ENCODE assay signal across 8 cellular contexts in the genomic region with DNA sequence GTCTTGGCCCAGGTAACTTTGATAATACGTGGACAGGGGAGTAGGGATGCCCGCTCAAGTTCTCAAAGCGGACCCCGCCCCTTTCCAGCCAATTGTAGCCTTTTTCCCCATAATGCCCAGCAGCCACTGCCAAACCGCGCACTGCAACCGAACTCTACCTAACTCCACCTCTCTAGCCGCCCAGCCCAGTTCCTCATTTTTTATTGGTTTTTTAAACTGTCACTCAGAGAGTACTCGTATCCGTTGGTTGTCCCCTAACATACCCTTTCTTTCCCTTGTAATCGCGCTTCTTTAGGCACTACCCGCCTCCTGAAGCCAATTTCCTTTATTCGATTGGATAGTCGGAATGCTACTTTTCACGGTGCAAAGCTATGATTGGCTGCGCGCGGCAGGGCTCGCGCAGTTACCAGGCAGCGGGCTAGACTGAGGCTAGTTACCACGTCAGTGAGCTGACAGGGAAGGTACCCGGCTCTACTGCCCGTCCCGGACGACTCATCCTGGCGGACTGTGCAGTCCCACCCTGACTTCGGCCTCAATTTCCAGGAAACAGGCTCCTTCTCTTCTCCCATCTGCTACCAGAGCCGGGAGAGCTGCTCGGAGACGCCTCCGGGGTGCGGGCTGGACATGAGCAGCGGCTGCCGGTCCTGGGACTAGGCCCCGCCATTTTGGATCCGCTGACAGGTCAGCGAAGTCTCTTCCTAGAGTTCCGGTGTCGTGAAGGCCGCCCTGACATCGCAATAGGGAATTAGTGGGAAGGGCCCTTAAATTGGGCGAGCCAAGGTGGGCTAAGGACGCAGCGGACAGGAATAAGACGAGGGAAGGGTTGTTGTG. TPM values are rescaled to one million over a fixed set of nuclear protein-coding genes. Genes with fewer than 3 reads are reported as not detected.
DNase-seq lines count a peak whose midpoint lies in the region; ATAC-seq and TF ChIP-seq lines count a peak whose summit lies in the region.

A gene with protein sequence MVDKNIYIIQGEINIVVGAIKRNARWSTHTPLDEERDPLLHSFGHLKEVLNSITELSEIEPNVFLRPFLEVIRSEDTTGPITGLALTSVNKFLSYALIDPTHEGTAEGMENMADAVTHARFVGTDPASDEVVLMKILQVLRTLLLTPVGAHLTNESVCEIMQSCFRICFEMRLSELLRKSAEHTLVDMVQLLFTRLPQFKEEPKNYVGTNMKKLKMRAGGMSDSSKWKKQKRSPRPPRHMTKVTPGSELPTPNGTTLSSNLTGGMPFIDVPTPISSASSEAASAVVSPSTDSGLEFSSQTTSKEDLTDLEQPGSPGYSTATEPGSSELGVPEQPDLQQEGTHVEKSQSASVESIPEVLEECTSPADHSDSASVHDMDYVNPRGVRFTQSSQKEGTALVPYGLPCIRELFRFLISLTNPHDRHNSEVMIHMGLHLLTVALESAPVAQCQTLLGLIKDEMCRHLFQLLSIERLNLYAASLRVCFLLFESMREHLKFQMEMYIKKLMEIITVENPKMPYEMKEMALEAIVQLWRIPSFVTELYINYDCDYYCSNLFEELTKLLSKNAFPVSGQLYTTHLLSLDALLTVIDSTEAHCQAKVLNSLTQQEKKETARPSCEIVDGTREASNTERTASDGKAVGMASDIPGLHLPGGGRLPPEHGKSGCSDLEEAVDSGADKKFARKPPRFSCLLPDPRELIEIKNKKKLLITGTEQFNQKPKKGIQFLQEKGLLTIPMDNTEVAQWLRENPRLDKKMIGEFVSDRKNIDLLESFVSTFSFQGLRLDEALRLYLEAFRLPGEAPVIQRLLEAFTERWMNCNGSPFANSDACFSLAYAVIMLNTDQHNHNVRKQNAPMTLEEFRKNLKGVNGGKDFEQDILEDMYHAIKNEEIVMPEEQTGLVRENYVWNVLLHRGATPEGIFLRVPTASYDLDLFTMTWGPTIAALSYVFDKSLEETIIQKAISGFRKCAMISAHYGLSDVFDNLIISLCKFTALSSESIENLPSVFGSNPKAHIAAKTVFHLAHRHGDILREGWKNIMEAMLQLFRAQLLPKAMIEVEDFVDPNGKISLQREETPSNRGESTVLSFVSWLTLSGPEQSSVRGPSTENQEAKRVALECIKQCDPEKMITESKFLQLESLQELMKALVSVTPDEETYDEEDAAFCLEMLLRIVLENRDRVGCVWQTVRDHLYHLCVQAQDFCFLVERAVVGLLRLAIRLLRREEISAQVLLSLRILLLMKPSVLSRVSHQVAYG (N-terminal part only) (plus strand): TSS at position 432 of the 831 bp plus-strand sequence. CDS start 13,407 bp downstream, outside the sequence.

- CTCF ChIA-PET in SK-N-SH (lab: Yijun Ruan, JAX): interaction anchor here (0.5 to 3.4 kb wide), 6 partner anchors 14 to 148 kb away, joined by 3 to 28 read pairs (median 3); no protein-coding TSS in a partner anchor

- peak within 1 kb of the TSS; percentile 86 to 94 for H3K4me3 ChIP-seq in SK-N-SH (ENCODE audit: low read depth in 2 of 2, low read length in 1 of 2)
- H3K4me3 ChIP-seq in gastroesophageal sphincter: peak within 1 kb of the TSS; percentile 80 to 90
- H3K4me3 ChIP-seq in neutrophil (ENCODE audit: low read depth in 1 of 2, low read length in 1 of 2): peak within 1 kb of the TSS; percentile 89 to 93

- TF ChIP-seq CTCF in SK-N-SH (IDR thresholded peaks at IDR 0.05): no peak
- no peak for TF ChIP-seq CTCF in gastroesophageal sphincter (IDR thresholded peaks at IDR 0.05)
- peak; percentile 41 for TF ChIP-seq CTCF in neutrophil (IDR thresholded peaks at IDR 0.05)

- TF ChIP-seq POLR2A in gastroesophageal sphincter (IDR thresholded peaks at IDR 0.05): peak; percentile 89 to 92

- DNase-seq in GM04504 (ENCODE audit: low read depth): peak; percentile 99
- peak; percentile 99 for DNase-seq in NCI-H1048 (lab: John Stamatoyannopoulos, UW)
- DNase-seq in SK-N-SH: peak; percentile 94
- peak; percentile 86 for DNase-seq in activated naive CD4-positive, alpha-beta T cell treated with anti-CD3 and anti-CD28 coated beads, Interleukin-2, amount 50 U/mL, for 16 hours
- peak; percentile 80 to 99 (median 94) for DNase-seq in substantia nigra (lab: John Stamatoyannopoulos, UW)

- peaks cover 48% of the 10 kb centered on the region for H3K79me2 ChIP-seq in SK-N-SH (ENCODE audit: insufficient read depth)

- H3K27me3 ChIP-seq in SK-N-SH (ENCODE audit: insufficient read depth): peaks cover 2% of the 10 kb centered on the region; the same call in 1 of the 2 replicates
- peaks cover 6% of the 10 kb centered on the region for H3K27me3 ChIP-seq in gastroesophageal sphincter
- H3K27me3 ChIP-seq in neutrophil: peaks cover 32% of the 10 kb centered on the region

- under 1% methylated on average over 46 of the region's 47 CpGs for WGBS in SK-N-SH (ENCODE audit: low lambda C conversion rate)
- WGBS in gastroesophageal sphincter (ENCODE audit: low coverage in 1 of 2), 2 donors: 0 to 1% methylated on average over 18 to 35 of the region's 47 CpGs

- ATAC-seq in HG02571 (IDR thresholded peaks at IDR 0.05; ENCODE audit: unreplicated experiment) (peak; percentile 89), gastroesophageal sphincter (peak; percentile 96)

- H4K20me1 ChIP-seq in SK-N-SH (ENCODE audit: insufficient read depth): peaks cover 21% of the 10 kb centered on the region

- H3K4me2 ChIP-seq in SK-N-SH: peak within 1 kb of the TSS; percentile 87

- H3K9me2 ChIP-seq in SK-N-SH: no peaks in the 10 kb centered on the region

- peak within 1 kb of the TSS; percentile 73 to 87; a peak in 3 of 4 replicates for H3K27ac ChIP-seq in SK-N-SH (ENCODE audit: low read depth in 2 of 2, low read length in 1 of 2)
- H3K27ac ChIP-seq in gastroesophageal sphincter: peak within 1 kb of the TSS; percentile 78 to 95 (median 90)
- H3K27ac ChIP-seq in neutrophil: peak within 1 kb of the TSS; percentile 90
- peak within 1 kb of the TSS; percentile 86 for H3K27ac ChIP-seq in substantia nigra (ENCODE audit: low read depth, low read length, poor library complexity, severe bottlenecking)

- no peak for TF ChIP-seq RAD21 in SK-N-SH (IDR thresholded peaks at IDR 0.05; ENCODE audit: low read length)

- H3F3A ChIP-seq in SK-N-SH (replicated peaks; ENCODE audit: insufficient read depth): peaks cover 5% of the 10 kb centered on the region

- TF ChIP-seq EP300 in SK-N-SH (IDR thresholded peaks at IDR 0.05; ENCODE audit: borderline replicate concordance in 1 of 2, low read depth in 1 of 2, low read length in 1 of 2) (peak in 1 of 2 experiments; percentile 73; a peak in 1 of 4 replicates), gastroesophageal sphincter (IDR thresholded peaks at IDR 0.05) (no peak)

- H3K36me3 ChIP-seq in SK-N-SH (replicated peaks in 1 of 2; ENCODE audit: control insufficient read depth in 1 of 2, insufficient read depth in 2 of 2, low read length in 1 of 2) (peaks cover 0 to 5% of the 10 kb centered on the region in 2 experiments), gastroesophageal sphincter (no peaks in the 10 kb centered on the region), neutrophil (no peaks in the 10 kb centered on the region)

- peak within 1 kb of the TSS; percentile 57 for H3K9ac ChIP-seq in SK-N-SH

- H3K4me1 ChIP-seq in SK-N-SH (ENCODE audit: control insufficient read depth in 1 of 2, insufficient read depth in 2 of 2, low read depth in 1 of 2, low read length in 1 of 2) (peaks cover 12 to 34% of the 10 kb centered on the region in 2 experiments; a peak in 2 of 4 replicates), gastroesophageal sphincter (peaks cover 9 to 76% (median 24%) of the 10 kb centered on the region in 3 donors), neutrophil (ENCODE audit: control insufficient read depth in 1 of 2, insufficient read depth in 1 of 2, low read depth in 1 of 2, low read length in 1 of 2) (peaks cover 44 to 48% of the 10 kb centered on the region in 2 experiments)

- H3K9me3 ChIP-seq in SK-N-SH: no peaks in the 10 kb centered on the region
- no peaks in the 10 kb centered on the region for H3K9me3 ChIP-seq in gastroesophageal sphincter
- H3K9me3 ChIP-seq in neutrophil: no peaks in the 10 kb centered on the region

- POLR2A ChIA-PET in SK-N-SH (lab: Yijun Ruan, JAX): interaction anchor here (0.6 to 1.6 kb wide), 2 partner anchors 68 to 80 kb away, joined by 4 to 5 read pairs; no protein-coding TSS in a partner anchor

- peak within 1 kb of the TSS; percentile 97 for H2AFZ ChIP-seq in SK-N-SH (ENCODE audit: low read depth)

TF ChIP-seq in SK-N-SH, 30 proteins besides CTCF, POLR2A, EP300 and RAD21 (continues in another document):
- TF ChIP-seq, protein P1, sequence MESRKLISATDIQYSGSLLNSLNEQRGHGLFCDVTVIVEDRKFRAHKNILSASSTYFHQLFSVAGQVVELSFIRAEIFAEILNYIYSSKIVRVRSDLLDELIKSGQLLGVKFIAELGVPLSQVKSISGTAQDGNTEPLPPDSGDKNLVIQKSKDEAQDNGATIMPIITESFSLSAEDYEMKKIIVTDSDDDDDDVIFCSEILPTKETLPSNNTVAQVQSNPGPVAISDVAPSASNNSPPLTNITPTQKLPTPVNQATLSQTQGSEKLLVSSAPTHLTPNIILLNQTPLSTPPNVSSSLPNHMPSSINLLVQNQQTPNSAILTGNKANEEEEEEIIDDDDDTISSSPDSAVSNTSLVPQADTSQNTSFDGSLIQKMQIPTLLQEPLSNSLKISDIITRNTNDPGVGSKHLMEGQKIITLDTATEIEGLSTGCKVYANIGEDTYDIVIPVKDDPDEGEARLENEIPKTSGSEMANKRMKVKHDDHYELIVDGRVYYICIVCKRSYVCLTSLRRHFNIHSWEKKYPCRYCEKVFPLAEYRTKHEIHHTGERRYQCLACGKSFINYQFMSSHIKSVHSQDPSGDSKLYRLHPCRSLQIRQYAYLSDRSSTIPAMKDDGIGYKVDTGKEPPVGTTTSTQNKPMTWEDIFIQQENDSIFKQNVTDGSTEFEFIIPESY (IDR thresholded peaks at IDR 0.05; ENCODE audit: borderline replicate concordance, low read depth): peak; percentile 76; the same call in 1 of the 2 replicates
- TF ChIP-seq GATA2 (CRISPR knock-in tag; IDR thresholded peaks at IDR 0.05): no peak
- TF ChIP-seq, protein P2, sequence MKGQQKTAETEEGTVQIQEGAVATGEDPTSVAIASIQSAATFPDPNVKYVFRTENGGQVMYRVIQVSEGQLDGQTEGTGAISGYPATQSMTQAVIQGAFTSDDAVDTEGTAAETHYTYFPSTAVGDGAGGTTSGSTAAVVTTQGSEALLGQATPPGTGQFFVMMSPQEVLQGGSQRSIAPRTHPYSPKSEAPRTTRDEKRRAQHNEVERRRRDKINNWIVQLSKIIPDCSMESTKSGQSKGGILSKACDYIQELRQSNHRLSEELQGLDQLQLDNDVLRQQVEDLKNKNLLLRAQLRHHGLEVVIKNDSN (IDR thresholded peaks at IDR 0.05; ENCODE audit: borderline replicate concordance, low read depth): no peak
- TF ChIP-seq POLR2AphosphoS5 (IDR thresholded peaks at IDR 0.05; ENCODE audit: low read depth, low read length): peak; percentile 74
- TF ChIP-seq, protein P3, sequence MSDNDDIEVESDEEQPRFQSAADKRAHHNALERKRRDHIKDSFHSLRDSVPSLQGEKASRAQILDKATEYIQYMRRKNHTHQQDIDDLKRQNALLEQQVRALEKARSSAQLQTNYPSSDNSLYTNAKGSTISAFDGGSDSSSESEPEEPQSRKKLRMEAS (IDR thresholded peaks at IDR 0.05; ENCODE audit: low read depth): peak; percentile 51; the same call in 1 of the 2 replicates

RNA-seq across cellular contexts. Expression of the gene that starts here (rescaled TPM):
- polyA plus RNA-seq in SK-N-SH (2012; rRNA removed): 11.4 and 12.3 TPM in 2 replicates
- polyA plus RNA-seq in SK-N-SH (2012; cell fraction: cytosol; rRNA removed): 6.0 and 7.7 TPM in 2 replicates
- polyA plus RNA-seq in SK-N-SH (2012; cell fraction: nucleus; rRNA removed): 34.4 and 36.9 TPM in 2 replicates
- 10 to 100 TPM; 32.0 to 54.7 (median 39.4) TPM for total RNA-seq in gastroesophageal sphincter

Comparison
In these comparisons a context has a peak if more than half of its experiments do, and no peak if none do; other contexts are left out.
1. Peak in every context shown above with its lines: DNase-seq, ATAC-seq, H3K4me3 ChIP-seq and H3K27ac ChIP-seq.